Comparison of ENCODE assay signal across 22 cellular contexts in the genomic region with DNA sequence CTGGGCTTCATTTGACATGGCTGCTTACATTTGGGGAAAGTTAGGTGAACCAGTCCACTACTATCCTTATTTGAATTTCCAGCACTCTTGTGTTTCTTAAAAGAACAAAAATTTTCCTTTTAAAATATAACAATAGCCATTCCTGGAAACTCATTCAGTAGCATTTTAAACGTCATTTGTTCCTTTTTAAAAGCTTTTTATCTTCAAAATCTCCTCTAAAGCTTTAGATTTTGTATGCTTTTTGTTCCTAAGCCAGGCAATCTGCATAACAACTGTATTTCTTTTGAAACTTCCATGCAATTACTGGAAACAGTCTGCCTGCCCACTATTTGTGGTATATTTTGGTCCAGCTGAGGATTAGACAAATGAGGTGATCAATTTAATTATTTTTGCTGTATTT.
"Had no signal": no experiment of that assay in that cellular context is flagged by ENCODE, and none has a peak within 500 bp of the region (broad histone marks: within the 10 kb centered on the region; RNA-seq: fewer than 3 reads in every experiment).

No MANE protein-coding gene starts in this region.

- DNase-seq: colonic mucosa; cortex of kidney; dermis blood vessel endothelial cell; dorsolateral prefrontal cortex; effector CD4-positive, alpha-beta T cell; effector CD8-positive, alpha-beta T cell; effector memory CD4-positive, alpha-beta T cell; effector memory CD8-positive, alpha-beta T cell; endodermal cell; erythroblast; esophagus squamous epithelium; foreskin fibroblast; foreskin keratinocyte; foreskin melanocyte; gastrocnemius medialis; glutamatergic neuron; head of caudate nucleus; heart right ventricle had no signal

- H3K36me3 ChIP-seq: colonic mucosa, esophagus muscularis mucosa, esophagus squamous epithelium, gastrocnemius medialis, gastroesophageal sphincter, heart left ventricle, heart right ventricle had no signal

- H3K9me3 ChIP-seq: colonic mucosa had no signal

- H3K27me3 ChIP-seq: colonic mucosa, dorsolateral prefrontal cortex, esophagus muscularis mucosa, esophagus squamous epithelium, foreskin keratinocyte, gastrocnemius medialis, gastroesophageal sphincter, heart left ventricle, heart right ventricle had no signal

- H3K4me1 ChIP-seq: colonic mucosa, esophagus muscularis mucosa, esophagus squamous epithelium, foreskin keratinocyte, gastrocnemius medialis, gastroesophageal sphincter, heart left ventricle, heart right ventricle had no signal

- H3K4me3 ChIP-seq: colonic mucosa, coronary artery, dorsolateral prefrontal cortex, esophagus muscularis mucosa, esophagus squamous epithelium, gastrocnemius medialis, gastroesophageal sphincter, heart left ventricle, heart right ventricle had no signal
